ENCODE assay signal across 20 cellular contexts in genomic region chr1:117793396-117793795, GRCh38.
"Had no signal": no experiment of that assay in that cellular context is flagged by ENCODE, and none has a peak within 500 bp of the region (broad histone marks: within the 10 kb centered on the region; RNA-seq: fewer than 3 reads in every experiment).

No MANE protein-coding gene starts in this region.

- H3K27ac Mint-ChIP-seq: activated B cell treated with CpG ODN at 0.5 μM for 24 hours; activated CD8-positive, alpha-beta T cell treated with anti-CD3 and anti-CD28 coated beads, Interleukin-2, amount 10 ng/mL, durations not matched to agents 7 days and 5 days; activated naive CD8-positive, alpha-beta T cell; activated T-cell treated with anti-CD3 and anti-CD28 coated beads, Interleukin-2, amount 50 U/mL, for 72 hours; dendritic cell treated with granulocyte-macrophage colony-stimulating factor and Interleukin-4, amounts not matched to agents 40 ng/mL and 50 ng/mL, for 4 days; naive thymus-derived CD4-positive, alpha-beta T cell; stimulated activated effector memory CD8-positive, alpha-beta T cell treated with anti-CD3 and anti-CD28 coated beads, Interleukin-12 subunit alpha, Interleukin-12 subunit beta, amount 100 ng/mL, for 72 hours had no signal

- DNase-seq: activated B cell treated with CpG ODN at 0.5 μM for 24 hours; activated CD4-positive, alpha-beta T cell treated with anti-CD3 and anti-CD28 coated beads for 48 hours; activated CD8-positive, alpha-beta memory T cell treated with anti-CD3 and anti-CD28 coated beads, Interleukin-2, amount 50 U/mL, for 4 hours; activated CD8-positive, alpha-beta T cell treated with anti-CD3 and anti-CD28 coated beads, Interleukin-2, amount 10 ng/mL, durations not matched to agents 7 days and 5 days; activated gamma-delta T cell treated with Interleukin-2 at 50 U/mL for 16 hours; activated T-cell treated with anti-CD3 and anti-CD28 coated beads, Interleukin-2, amount 50 U/mL, for 72 hours; body of pancreas; central memory CD4-positive, alpha-beta T cell; effector memory CD4-positive, alpha-beta T cell; mucosa of descending colon; naive thymus-derived CD4-positive, alpha-beta T cell; stimulated activated CD4-positive, alpha-beta T cell treated with anti-CD3 and anti-CD28 coated beads, Interleukin-12 subunit alpha, Interleukin-12 subunit beta, amount 100 ng/mL, for 4 hours; stimulated activated CD4-positive, alpha-beta T cell treated with anti-CD3 and anti-CD28 coated beads, Interleukin-2, amount 100 ng/mL, for 24 hours had no signal

- H3K4me1 ChIP-seq: body of pancreas, parathyroid adenoma had no signal

- ATAC-seq: activated CD8-positive, alpha-beta T cell treated with anti-CD3 and anti-CD28 coated beads, Interleukin-2, amount 10 ng/mL, durations not matched to agents 7 days and 5 days; activated T-cell treated with anti-CD3 and anti-CD28 coated beads, Interleukin-2, amount 50 U/mL, for 72 hours; body of pancreas; foreskin keratinocyte; left lobe of liver; mucosa of descending colon; naive thymus-derived CD4-positive, alpha-beta T cell; stimulated activated effector memory CD8-positive, alpha-beta T cell treated with anti-CD3 and anti-CD28 coated beads, Interleukin-12 subunit alpha, Interleukin-12 subunit beta, amount 100 ng/mL, for 72 hours had no signal

- H3K4me1 Mint-ChIP-seq: activated B cell treated with CpG ODN at 0.5 μM for 24 hours; naive thymus-derived CD4-positive, alpha-beta T cell; stimulated activated effector memory CD8-positive, alpha-beta T cell treated with anti-CD3 and anti-CD28 coated beads, Interleukin-12 subunit alpha, Interleukin-12 subunit beta, amount 100 ng/mL, for 72 hours had no signal

- H3K9me3 ChIP-seq: body of pancreas, mucosa of descending colon, neutrophil had no signal

- H3K9me3 Mint-ChIP-seq: activated B cell treated with CpG ODN at 0.5 μM for 24 hours; activated T-cell treated with anti-CD3 and anti-CD28 coated beads, Interleukin-2, amount 50 U/mL, for 72 hours; naive thymus-derived CD4-positive, alpha-beta T cell; stimulated activated effector memory CD8-positive, alpha-beta T cell treated with anti-CD3 and anti-CD28 coated beads, Interleukin-12 subunit alpha, Interleukin-12 subunit beta, amount 100 ng/mL, for 72 hours had no signal

- H3K36me3 ChIP-seq: neutrophil had no signal

- H3K27me3 Mint-ChIP-seq: dendritic cell treated with granulocyte-macrophage colony-stimulating factor and Interleukin-4, amounts not matched to agents 40 ng/mL and 50 ng/mL, for 4 days had no signal

- H3K4me3 ChIP-seq: body of pancreas, mucosa of descending colon had no signal

- H3K27ac ChIP-seq: body of pancreas, foreskin keratinocyte, neutrophil, parathyroid adenoma had no signal

- H3K4me3 Mint-ChIP-seq: activated B cell treated with CpG ODN at 0.5 μM for 24 hours; activated CD8-positive, alpha-beta T cell treated with anti-CD3 and anti-CD28 coated beads, Interleukin-2, amount 10 ng/mL, durations not matched to agents 7 days and 5 days; activated naive CD8-positive, alpha-beta T cell; activated T-cell treated with anti-CD3 and anti-CD28 coated beads, Interleukin-2, amount 50 U/mL, for 72 hours; dendritic cell treated with granulocyte-macrophage colony-stimulating factor and Interleukin-4, amounts not matched to agents 40 ng/mL and 50 ng/mL, for 4 days; naive thymus-derived CD4-positive, alpha-beta T cell; stimulated activated effector memory CD8-positive, alpha-beta T cell treated with anti-CD3 and anti-CD28 coated beads, Interleukin-12 subunit alpha, Interleukin-12 subunit beta, amount 100 ng/mL, for 72 hours had no signal

- H3K27me3 ChIP-seq: body of pancreas, foreskin keratinocyte, neutrophil had no signal

- H3K36me3 Mint-ChIP-seq: activated naive CD8-positive, alpha-beta T cell; naive thymus-derived CD4-positive, alpha-beta T cell; stimulated activated effector memory CD8-positive, alpha-beta T cell treated with anti-CD3 and anti-CD28 coated beads, Interleukin-12 subunit alpha, Interleukin-12 subunit beta, amount 100 ng/mL, for 72 hours had no signal
